In genomic region chr1:4317207-4317606, GRCh38 we compare ENCODE assay signal across 18 cellular contexts.
"Had no signal": no experiment of that assay in that cellular context is flagged by ENCODE, and none has a peak within 500 bp of the region (broad histone marks: within the 10 kb centered on the region; RNA-seq: fewer than 3 reads in every experiment).

No MANE protein-coding gene starts in this region.

- H3K4me3 ChIP-seq: colonic mucosa, lower lobe of right lung, prostate gland, right atrium auricular region, sigmoid colon, stomach, thyroid gland had no signal

- DNase-seq: colonic mucosa; effector memory CD8-positive, alpha-beta T cell; hypothalamus; left ventricle myocardium superior; lower lobe of right lung; natural killer cell; sigmoid colon; stimulated activated CD4-positive, alpha-beta T cell treated with anti-CD3 and anti-CD28 coated beads, Interleukin-2, amount 100 ng/mL, for 24 hours; stimulated activated CD4-positive, alpha-beta T cell treated with anti-CD3 and anti-CD28 coated beads, Interleukin-4, amount 100 ng/mL, for 24 hours; stimulated activated naive CD4-positive, alpha-beta T cell treated with Interleukin-2 at 50 U/mL for 16 hours; stomach; thyroid gland; trophoblast cell had no signal

- H3K27me3 ChIP-seq: colonic mucosa, right atrium auricular region, sigmoid colon, thyroid gland had no signal

- H3K27ac Mint-ChIP-seq: effector memory CD8-positive, alpha-beta T cell; natural killer cell; stimulated activated effector memory CD8-positive, alpha-beta T cell treated with anti-CD3 and anti-CD28 coated beads, Interleukin-12 subunit alpha, Interleukin-12 subunit beta, amount 100 ng/mL, for 72 hours had no signal

- H3K4me3 Mint-ChIP-seq: effector memory CD8-positive, alpha-beta T cell; natural killer cell; neural crest cell; stimulated activated effector memory CD8-positive, alpha-beta T cell treated with anti-CD3 and anti-CD28 coated beads, Interleukin-12 subunit alpha, Interleukin-12 subunit beta, amount 100 ng/mL, for 72 hours had no signal

- H3K36me3 Mint-ChIP-seq: natural killer cell; stimulated activated effector memory CD8-positive, alpha-beta T cell treated with anti-CD3 and anti-CD28 coated beads, Interleukin-12 subunit alpha, Interleukin-12 subunit beta, amount 100 ng/mL, for 72 hours had no signal

- H3K36me3 ChIP-seq: colonic mucosa, lower lobe of right lung, prostate gland, right atrium auricular region, sigmoid colon, stomach, thyroid gland had no signal

- H3K27ac ChIP-seq: colonic mucosa, lower lobe of right lung, parathyroid adenoma, prostate gland, right atrium auricular region, sigmoid colon, stomach, thyroid gland had no signal

- H3K4me1 ChIP-seq: colonic mucosa, lower lobe of right lung, parathyroid adenoma, prostate gland, right atrium auricular region, sigmoid colon, stomach, thyroid gland had no signal

- H3K4me1 Mint-ChIP-seq: natural killer cell; stimulated activated effector memory CD8-positive, alpha-beta T cell treated with anti-CD3 and anti-CD28 coated beads, Interleukin-12 subunit alpha, Interleukin-12 subunit beta, amount 100 ng/mL, for 72 hours had no signal

- H3K9me3 ChIP-seq: colonic mucosa, prostate gland, thyroid gland had no signal
